In genomic region chrX:2897311-2897689, GRCh38 we compare ENCODE assay signal across 17 cellular contexts. TPM values are rescaled to one million over a fixed set of nuclear protein-coding genes. Genes with fewer than 3 reads are reported as not detected.
DNase-seq lines count a peak whose midpoint lies in the region; ATAC-seq, FAIRE-seq and TF ChIP-seq lines count a peak whose summit lies in the region.
"Had no signal": no experiment of that assay in that cellular context is flagged by ENCODE, and none has a peak within 500 bp of the region (broad histone marks: within the 10 kb centered on the region; RNA-seq: fewer than 3 reads in every experiment).

No MANE protein-coding gene starts in this region.

- peaks cover 18% of the 10 kb centered on the region; the same call in 1 of the 2 replicates for H3F3A ChIP-seq in PC-9 (ENCODE audit: insufficient read depth, low read depth)

- dilution Hi-C loops in keratinocyte (cut with MboI; ENCODE audit: extremely low pct_ligation_motif_present, low sequenced_read_pairs) = no loop called here

- H3K4me3 ChIP-seq in PC-9 (peak overlapping the region; percentile 46), keratinocyte (ENCODE audit: control insufficient read depth in 2 of 3, extremely low read depth in 1 of 3, insufficient read depth in 2 of 3, low read depth in 1 of 3, low read length in 3 of 3) (peak overlapping the region in 1 of 3 experiments; percentile 13), neuronal stem cell (ENCODE audit: low read length in 2 of 2) (no peak overlapping the region), gastrocnemius medialis (no peak overlapping the region)
- H3K4me3 ChIP-seq: MG63 had no signal

- no peak overlapping the region for H3K27ac Mint-ChIP-seq in activated T-cell treated with anti-CD3 and anti-CD28 coated beads, Interleukin-2, amount 50 U/mL, for 72 hours
- H3K27ac Mint-ChIP-seq: activated B cell treated with CpG ODN at 0.5 μM for 24 hours had no signal

- DNase-seq in PC-9 = no peak
- DNase-seq in keratinocyte (ENCODE audit: low read depth, low spot score) = no peak
- DNase-seq in neuronal stem cell (ENCODE audit: low spot score) = no peak
- no peak for DNase-seq in DMS79 (lab: John Stamatoyannopoulos, UW)
- no peak for DNase-seq in activated T-cell treated with anti-CD3 and anti-CD28 coated beads, Interleukin-2, amount 50 U/mL, for 72 hours
- no peak for DNase-seq in gastrocnemius medialis
- no peak for DNase-seq in mucosa of gallbladder (ENCODE audit: low spot score)
- DNase-seq: activated B cell treated with CpG ODN at 0.5 μM for 24 hours; AML-193; NCI-H2029; stimulated activated CD4-positive, alpha-beta T cell treated with anti-CD3 and anti-CD28 coated beads, Interleukin-2, amount 100 ng/mL, for 24 hours had no signal

- H3K14ac ChIP-seq in neuronal stem cell (ENCODE audit: low read length) = no peak overlapping the region

- FAIRE-seq in keratinocyte (lab: Jason Lieb, UNC) = no peak
- FAIRE-seq: endometrium, HTR-8/SVneo, islet of Langerhans had no signal

- peak overlapping the region in 1 of 2 donors; percentile 41 for H3K4me3 Mint-ChIP-seq in activated T-cell treated with anti-CD3 and anti-CD28 coated beads, Interleukin-2, amount 50 U/mL, for 72 hours

- no peaks in the 10 kb centered on the region for H3K9me2 ChIP-seq in PC-9 (ENCODE audit: insufficient read depth)

- no peak overlapping the region for H2BK5ac ChIP-seq in neuronal stem cell (ENCODE audit: low read length)

- no peaks in the 10 kb centered on the region for H3K36me3 Mint-ChIP-seq in activated T-cell treated with anti-CD3 and anti-CD28 coated beads, Interleukin-2, amount 50 U/mL, for 72 hours (ENCODE audit: insufficient read depth in 2 of 2)
- H3K36me3 Mint-ChIP-seq: activated naive CD4-positive, alpha-beta T cell treated with anti-CD3 and anti-CD28 coated beads, Interleukin-2, amount 50 U/mL, for 72 hours had no signal

- H3K9me1 ChIP-seq in keratinocyte (ENCODE audit: control insufficient read depth, extremely low read depth, insufficient read depth, low read length) = no peaks in the 10 kb centered on the region

- no peaks in the 10 kb centered on the region for H3K36me3 ChIP-seq in PC-9 (ENCODE audit: low read depth)
- H3K36me3 ChIP-seq in keratinocyte (ENCODE audit: control insufficient read depth in 2 of 2, extremely low read depth in 1 of 2, insufficient read depth in 2 of 2, low read length in 2 of 2) = no peaks in the 10 kb centered on the region
- H3K36me3 ChIP-seq in neuronal stem cell (replicated peaks in 1 of 2; ENCODE audit: control insufficient read depth in 2 of 2, insufficient read depth in 2 of 2, low read length in 2 of 2) = no peaks in the 10 kb centered on the region
- no peaks in the 10 kb centered on the region for H3K36me3 ChIP-seq in gastrocnemius medialis
- H3K36me3 ChIP-seq: MG63 had no signal

- H3K79me1 ChIP-seq in neuronal stem cell (ENCODE audit: low read depth, low read length) = no peaks in the 10 kb centered on the region

- no peak overlapping the region for H3K23ac ChIP-seq in neuronal stem cell (ENCODE audit: low read depth, low read length, poor library complexity)

- H3K27ac ChIP-seq in C4-2B (peak overlapping the region; percentile 63), PC-9 (peak overlapping the region; percentile 79; the same call in 1 of the 2 replicates), keratinocyte (ENCODE audit: control insufficient read depth, insufficient read depth, low read length) (no peak overlapping the region), neuronal stem cell (replicated peaks; ENCODE audit: low read length) (no peak overlapping the region), gastrocnemius medialis (no peak overlapping the region)

- no peak overlapping the region for H2BK12ac ChIP-seq in neuronal stem cell (ENCODE audit: low read length)

- H3K9ac ChIP-seq in keratinocyte (ENCODE audit: control insufficient read depth, extremely low read depth, insufficient read depth, low read length) (no peak overlapping the region), neuronal stem cell (ENCODE audit: low read depth, low read length, poor library complexity) (no peak overlapping the region)

- no peak overlapping the region for H3K4ac ChIP-seq in neuronal stem cell (ENCODE audit: low read length)

- CTCF ChIA-PET in PC-9 (lab: Charles Lee) = no interaction called here

- no peak for TF ChIP-seq POLR2A in gastrocnemius medialis (IDR thresholded peaks at IDR 0.05)

- no peaks in the 10 kb centered on the region for H4K20me1 ChIP-seq in PC-9 (ENCODE audit: insufficient read depth)
- H4K20me1 ChIP-seq in keratinocyte (ENCODE audit: control insufficient read depth, extremely low read depth, insufficient read depth, low read length) = no peaks in the 10 kb centered on the region

- H3K79me2 ChIP-seq in PC-9 (ENCODE audit: low read depth) (no peaks in the 10 kb centered on the region), keratinocyte (ENCODE audit: control insufficient read depth, insufficient read depth, low read length) (no peaks in the 10 kb centered on the region)

- POLR2A ChIA-PET in PC-9 (lab: Charles Lee; ENCODE audit: unreplicated experiment) = no interaction called here

- H2BK120ac ChIP-seq in neuronal stem cell (ENCODE audit: low read depth, low read length) = no peak overlapping the region

- peaks cover 14% of the 10 kb centered on the region for H3K4me1 Mint-ChIP-seq in activated T-cell treated with anti-CD3 and anti-CD28 coated beads, Interleukin-2, amount 50 U/mL, for 72 hours (ENCODE audit: low read depth)

- in situ Hi-C loops in gastrocnemius medialis (cut with MboI; ENCODE audit: low sequenced_read_pairs in 4 of 4) = no loop called here

- H2BK15ac ChIP-seq in neuronal stem cell (ENCODE audit: low read length) = no peak overlapping the region

- intact Hi-C loops in PC-9 (cut with micrococcal nuclease; ENCODE audit: unreplicated experiment) = no loop called here
- intact Hi-C loops in gastrocnemius medialis (cut with DNase I; ENCODE audit: low total_unique reads) = no loop called here

- H3K9me3 ChIP-seq in PC-9 (ENCODE audit: insufficient read depth, low read depth) (no peaks in the 10 kb centered on the region), keratinocyte (ENCODE audit: control insufficient read depth, low read depth, low read length) (no peaks in the 10 kb centered on the region), neuronal stem cell (replicated peaks in 1 of 2; ENCODE audit: control insufficient read depth in 2 of 2, insufficient read depth in 1 of 2, low read depth in 1 of 2, low read length in 2 of 2) (no peaks in the 10 kb centered on the region), gastrocnemius medialis (no peaks in the 10 kb centered on the region)
- H3K9me3 ChIP-seq: MG63 had no signal

- TF ChIP-seq CTCF in C4-2B (conservative IDR thresholded peaks at IDR 0.05) = no peak
- TF ChIP-seq CTCF in PC-9 (conservative IDR thresholded peaks at IDR 0.05) = no peak
- no peak for TF ChIP-seq CTCF in keratinocyte (optimal IDR thresholded peaks at IDR 0.05 in 1 of 3, IDR thresholded peaks at IDR 0.05 in 1 of 3, conservative IDR thresholded peaks at IDR 0.05 in 1 of 3; ENCODE audit: extremely low read depth in 1 of 3, insufficient read depth in 2 of 3, low read length in 3 of 3)
- no peak for TF ChIP-seq CTCF in gastrocnemius medialis (IDR thresholded peaks at IDR 0.05 in 4 of 5, conservative IDR thresholded peaks at IDR 0.05 in 1 of 5)

- H3K4me1 ChIP-seq in PC-9 (replicated peaks; ENCODE audit: insufficient read depth) (peaks cover 44% of the 10 kb centered on the region), keratinocyte (ENCODE audit: control insufficient read depth, extremely low read depth, insufficient read depth, low read length) (peaks cover 18% of the 10 kb centered on the region), neuronal stem cell (ENCODE audit: control insufficient read depth in 2 of 2, insufficient read depth in 1 of 2, low read depth in 1 of 2, low read length in 2 of 2) (peaks cover 2 to 12% of the 10 kb centered on the region in 2 donors), gastrocnemius medialis (no peaks in the 10 kb centered on the region)

- no CpG with 5 or more reads among the region's 12 CpGs for WGBS in neuronal stem cell (ENCODE audit: extremely low coverage in 2 of 2, insufficient read length in 2 of 2, insufficient replicate concordance in 1 of 2), 2 donors

- H3K27me3 Mint-ChIP-seq in activated T-cell treated with anti-CD3 and anti-CD28 coated beads, Interleukin-2, amount 50 U/mL, for 72 hours (ENCODE audit: low read depth) = peaks cover 6% of the 10 kb centered on the region
- H3K27me3 Mint-ChIP-seq: activated B cell treated with CpG ODN at 0.5 μM for 24 hours had no signal

- no peaks in the 10 kb centered on the region for H3K27me3 ChIP-seq in PC-9 (ENCODE audit: insufficient read depth, low read depth)
- no peaks in the 10 kb centered on the region for H3K27me3 ChIP-seq in keratinocyte (ENCODE audit: control insufficient read depth, extremely low read depth, insufficient read depth, low read length)
- H3K27me3 ChIP-seq in neuronal stem cell (ENCODE audit: control insufficient read depth in 3 of 3, insufficient read depth in 3 of 3, low read depth in 1 of 3, low read length in 3 of 3) = no peaks in the 10 kb centered on the region
- H3K27me3 ChIP-seq in gastrocnemius medialis = no peaks in the 10 kb centered on the region
- H3K27me3 ChIP-seq: MG63 had no signal

- H2AFZ ChIP-seq in PC-9 (peak overlapping the region; percentile 78; the same call in 1 of the 2 replicates), keratinocyte (ENCODE audit: control insufficient read depth, low read length) (peak overlapping the region; percentile 53), neuronal stem cell (ENCODE audit: low read length) (peak overlapping the region; percentile 78)

- H4K8ac ChIP-seq in neuronal stem cell (ENCODE audit: low read depth, low read length) = no peak overlapping the region

- H2AK5ac ChIP-seq in neuronal stem cell (ENCODE audit: low read depth, low read length) = no peak overlapping the region

- BruUV-seq in PC-9 (replicated peaks; lab: Mats Ljungman, UMichigan) = no TSS peak

- H3K18ac ChIP-seq in neuronal stem cell (ENCODE audit: low read length) = no peak overlapping the region

- peak overlapping the region; percentile 94 for H3K4me2 ChIP-seq in PC-9
- peak overlapping the region; percentile 62 for H3K4me2 ChIP-seq in keratinocyte (ENCODE audit: control insufficient read depth, extremely low read depth, insufficient read depth, low read depth, low read length)
- no peak overlapping the region for H3K4me2 ChIP-seq in neuronal stem cell (ENCODE audit: insufficient read depth, low read length, poor library complexity, severe bottlenecking)

- no peaks in the 10 kb centered on the region for H3K9me3 Mint-ChIP-seq in activated T-cell treated with anti-CD3 and anti-CD28 coated beads, Interleukin-2, amount 50 U/mL, for 72 hours
- H3K9me3 Mint-ChIP-seq: activated B cell treated with CpG ODN at 0.5 μM for 24 hours; activated naive CD4-positive, alpha-beta T cell treated with anti-CD3 and anti-CD28 coated beads, Interleukin-2, amount 50 U/mL, for 72 hours had no signal

- ATAC-seq in activated T-cell treated with anti-CD3 and anti-CD28 coated beads, Interleukin-2, amount 50 U/mL, for 72 hours (replicated peaks in 1 of 2) = no peak
- ATAC-seq in gastrocnemius medialis = no peak
- ATAC-seq: activated naive CD4-positive, alpha-beta T cell treated with anti-CD3 and anti-CD28 coated beads, Interleukin-2, amount 50 U/mL, for 72 hours had no signal

- H4K91ac ChIP-seq in neuronal stem cell (ENCODE audit: low read depth, low read length, poor library complexity) = no peak overlapping the region

RNA-seq across cellular contexts. Expression of gene ARSD, which starts 31.8 kb away (rescaled TPM):
- total RNA-seq in PC-9 (2021) (15.5 and 17.4 TPM in 2 replicates), gastrocnemius medialis (1 to 10 TPM; 1.5 to 2.8 (median 2.1) TPM), mucosa of gallbladder (82.5 TPM)
- 7.9 to 9.9 TPM (median 8.1 TPM) in 3 replicates for polyA plus RNA-seq in keratinocyte
- 6.9 TPM for polyA plus RNA-seq in keratinocyte (2011; ENCODE audit: low read depth)
- polyA plus RNA-seq in keratinocyte (2011; cell fraction: cytosol; rRNA removed) = 6.0 and 6.7 TPM in 2 replicates
- 24.7 and 29.0 TPM in 2 replicates for polyA plus RNA-seq in keratinocyte (2011; cell fraction: nucleus; rRNA removed)
- polyA plus RNA-seq in keratinocyte (2012; ENCODE audit: low replicate concordance) = 6.7 and 9.6 TPM in 2 replicates
- 12.3 to 22.4 TPM (median 13.8 TPM) in 3 replicates for polyA minus RNA-seq in keratinocyte
- polyA minus RNA-seq in keratinocyte (2011; cell fraction: cytosol; rRNA and poly(A)+ RNA removed) = 13.6 TPM
- 26.0 and 35.8 TPM in 2 replicates for polyA minus RNA-seq in keratinocyte (2011; cell fraction: nucleus; rRNA and poly(A)+ RNA removed)
- polyA plus RNA-seq in neuronal stem cell (2013, experiment 1 of 2) = 2.0 TPM
- polyA plus RNA-seq in neuronal stem cell (2013, experiment 2 of 2) = 2.3 TPM
- 1 to 10 TPM; 1.5 to 2.4 TPM for total RNA-seq in activated T-cell treated with anti-CD3 and anti-CD28 coated beads, Interleukin-2, amount 50 U/mL, for 72 hours

Comparison
In these comparisons a context has a peak if more than half of its experiments do, and no peak if none do; other contexts are left out.
1. H3K27ac ChIP-seq: peak in C4-2B (single experiment) and PC-9 (single experiment); none in keratinocyte (single experiment), neuronal stem cell (single experiment) and gastrocnemius medialis (0 of 4).
2. Peak in every context shown above with its lines, with median percentiles within 50 percentile points of each other: H2AFZ ChIP-seq.